ENCODE assay signal across 1 cellular context in genomic region chr14:68927089-68927488, GRCh38.
TF ChIP-seq lines count a peak whose summit lies in the region.

No MANE protein-coding gene starts in this region.

TF ChIP-seq in IMR-90, 13 proteins besides CTCF, POLR2A, EP300 and RAD21 (continued from another document):
- no peak for TF ChIP-seq ELK1 (IDR thresholded peaks at IDR 0.05; ENCODE audit: borderline replicate concordance, low read depth, low read length)
- TF ChIP-seq SMC3 (IDR thresholded peaks at IDR 0.05; ENCODE audit: low read depth, low read length), result no peak
- no peak for TF ChIP-seq NFE2L2 (IDR thresholded peaks at IDR 0.05; ENCODE audit: low read depth, low read length)
- no peak for TF ChIP-seq MAFK (IDR thresholded peaks at IDR 0.05; ENCODE audit: low read depth, low read length)
- TF ChIP-seq FOS (IDR thresholded peaks at IDR 0.05; ENCODE audit: low read depth, low read length), result no peak
- no peak for TF ChIP-seq MXI1 (IDR thresholded peaks at IDR 0.05; ENCODE audit: borderline replicate concordance, low read depth, low read length)
- no peak for TF ChIP-seq MAZ (IDR thresholded peaks at IDR 0.05; ENCODE audit: borderline replicate concordance, low read depth, low read length)
- no peak for TF ChIP-seq USF2 (IDR thresholded peaks at IDR 0.05; ENCODE audit: low read depth, low read length)
- no peak for TF ChIP-seq RCOR1 (IDR thresholded peaks at IDR 0.05; ENCODE audit: insufficient replicate concordance, low read length)
- no peak for TF ChIP-seq CHD1 (IDR thresholded peaks at IDR 0.05; ENCODE audit: low read depth, low read length)
